ENCODE assay signal across 10 cellular contexts in the genomic region with DNA sequence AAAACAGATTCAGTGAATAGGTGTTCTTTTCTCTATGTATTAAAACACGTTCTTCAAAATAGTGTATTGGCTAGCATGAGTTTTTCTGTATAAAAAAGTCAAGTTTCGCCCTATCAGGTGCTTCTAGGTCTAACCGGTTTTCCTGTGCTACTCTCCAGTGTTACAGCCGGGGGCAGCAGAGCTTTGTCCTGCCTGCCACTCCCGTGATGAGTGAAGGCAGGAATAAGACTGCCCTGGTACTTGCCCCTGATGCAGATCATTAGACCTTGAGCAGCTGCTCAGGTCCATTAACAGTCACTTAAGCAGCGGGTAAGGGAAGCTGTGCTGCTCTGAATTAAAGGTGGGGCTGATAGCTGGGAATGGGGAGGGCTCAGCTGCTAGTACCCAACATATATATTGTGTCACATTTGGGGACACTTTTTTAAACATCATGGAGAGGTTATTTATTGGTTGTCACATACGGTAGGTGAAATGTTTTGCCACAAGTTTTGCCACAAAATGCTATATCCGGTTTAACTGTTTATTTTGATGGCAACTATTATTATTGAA. TPM values are rescaled to one million over a fixed set of nuclear protein-coding genes. Genes with fewer than 3 reads are reported as not detected.
DNase-seq lines count a peak whose midpoint lies in the region; ATAC-seq, FAIRE-seq and TF ChIP-seq lines count a peak whose summit lies in the region.
"Had no signal": no experiment of that assay in that cellular context is flagged by ENCODE, and none has a peak within 500 bp of the region (broad histone marks: within the 10 kb centered on the region; RNA-seq: fewer than 3 reads in every experiment).

No MANE protein-coding gene starts in this region.

- no peak overlapping the region for H3K4me3 Mint-ChIP-seq in endothelial cell (ENCODE audit: unreplicated experiment)

- H3K27ac Mint-ChIP-seq in endothelial cell (ENCODE audit: unreplicated experiment), result no peak overlapping the region

- no peaks in the 10 kb centered on the region for H3K36me3 Mint-ChIP-seq in endothelial cell (ENCODE audit: low read depth, unreplicated experiment)

- no peaks in the 10 kb centered on the region for H3K9me3 Mint-ChIP-seq in endothelial cell (ENCODE audit: unreplicated experiment)

- DNase-seq in H54 (ENCODE audit: insufficient read length, low spot score) (peak; percentile 0), NCI-H69 (lab: John Stamatoyannopoulos, UW) (peak; percentile 86), endothelial cell (ENCODE audit: low spot score) (peak; percentile 39), retina (peak; percentile 56)
- no peak for DNase-seq in activated CD4-positive, alpha-beta T cell treated with anti-CD3 and anti-CD28 coated beads, Interleukin-2, amount 50 U/mL, for 48 hours
- DNase-seq in stimulated activated CD8-positive, alpha-beta memory T cell treated with anti-CD3 and anti-CD28 coated beads, Interleukin-4, amount 100 ng/mL, for 48 hours, result no peak
- DNase-seq in activated naive CD4-positive, alpha-beta T cell treated with Interleukin-2 at 50 U/mL for 16 hours, result no peak
- DNase-seq: effector CD4-positive, alpha-beta T cell; NK-92 treated with Interleukin-12 subunit alpha and Interleukin-12 subunit beta, amount 100 ng/mL, for 24 hours had no signal

- FAIRE-seq in H54 (lab: Jason Lieb, UNC), result no peak

- ATAC-seq in GM18870 (IDR thresholded peaks at IDR 0.05; ENCODE audit: unreplicated experiment), result no peak

- H3K27me3 Mint-ChIP-seq in endothelial cell (ENCODE audit: unreplicated experiment), result peaks cover 1% of the 10 kb centered on the region

- no peak for TF ChIP-seq POLR2A in H54 (IDR thresholded peaks at IDR 0.05; ENCODE audit: low read depth, low read length)

- TF ChIP-seq CTCF in endothelial cell (IDR thresholded peaks at IDR 0.05; ENCODE audit: unreplicated experiment), result no peak

- no peaks in the 10 kb centered on the region for H3K4me1 Mint-ChIP-seq in endothelial cell (ENCODE audit: unreplicated experiment)

RNA-seq across cellular contexts. Expression of gene UNC13C, which starts 1.3 kb away (rescaled TPM):
- total RNA-seq in endothelial cell (ENCODE audit: unreplicated experiment), result 0.08 TPM

Comparison
In these comparisons a context has a peak if more than half of its experiments do, and no peak if none do; other contexts are left out.
1. DNase-seq: peak in H54 (single experiment), NCI-H69 (single experiment), endothelial cell (single experiment) and retina (single experiment); none in activated CD4-positive, alpha-beta T cell treated with anti-CD3 and anti-CD28 coated beads, Interleukin-2, amount 50 U/mL, for 48 hours (0 of 2), stimulated activated CD8-positive, alpha-beta memory T cell treated with anti-CD3 and anti-CD28 coated beads, Interleukin-4, amount 100 ng/mL, for 48 hours (single experiment) and activated naive CD4-positive, alpha-beta T cell treated with Interleukin-2 at 50 U/mL for 16 hours (single experiment).